Comparison of ENCODE assay signal across 2 cellular contexts in genomic region chr9:87615547-87616148, GRCh38.
TF ChIP-seq lines count a peak whose summit lies in the region.

No MANE protein-coding gene starts in this region.

TF ChIP-seq in HCT116, 20 proteins besides CTCF, POLR2A, EP300 and RAD21 (continued from another document):
- TF ChIP-seq TCF7L2 (IDR thresholded peaks at IDR 0.05; ENCODE audit: borderline replicate concordance, extremely low read depth, insufficient read depth, insufficient read length) (no peak), EZH2phosphoT487 (IDR thresholded peaks at IDR 0.05; ENCODE audit: borderline replicate concordance) (no peak), CEBPB (IDR thresholded peaks at IDR 0.05; ENCODE audit: low read depth) (no peak), REST (IDR thresholded peaks at IDR 0.05; ENCODE audit: low read depth) (no peak), ELF1 (IDR thresholded peaks at IDR 0.05; ENCODE audit: borderline replicate concordance, low read depth) (no peak), ZFX (IDR thresholded peaks at IDR 0.05) (no peak), JUND (IDR thresholded peaks at IDR 0.05) (no peak), ATF3 (IDR thresholded peaks at IDR 0.05) (no peak), POLR2AphosphoS5 (IDR thresholded peaks at IDR 0.05; ENCODE audit: low read depth, low read length) (no peak)

TF ChIP-seq in WTC11, 78 proteins besides CTCF, POLR2A, EP300 and RAD21 (continued from another document):
- TF ChIP-seq IRF2 (CRISPR knock-in tag; IDR thresholded peaks at IDR 0.05; ENCODE audit: borderline replicate concordance, low read depth) (no peak), ZNF425 (CRISPR knock-in tag; conservative IDR thresholded peaks at IDR 0.05) (no peak), OVOL2 (CRISPR knock-in tag; IDR thresholded peaks at IDR 0.05; ENCODE audit: borderline replicate concordance) (no peak)
